1 cellular context compared by ENCODE assay signal in genomic region chr3:191328963-191329653, GRCh38.
TF ChIP-seq lines count a peak whose summit lies in the region.

Gene CCDC50 (plus strand): TSS chr3:191329394. CDS start chr3:191329675, 281 bp downstream.

TF ChIP-seq in HCT116, 20 proteins besides CTCF, POLR2A, EP300 and RAD21 (continued from another document):
- TF ChIP-seq ELF1 (IDR thresholded peaks at IDR 0.05; ENCODE audit: borderline replicate concordance, low read depth), result peak; percentile 79
- peak; percentile 77 for TF ChIP-seq TCF7L2 (IDR thresholded peaks at IDR 0.05; ENCODE audit: borderline replicate concordance, extremely low read depth, insufficient read depth, insufficient read length)
- TF ChIP-seq JUND (IDR thresholded peaks at IDR 0.05), result no peak
- peak; percentile 65; the same call in 1 of the 2 replicates for TF ChIP-seq ZFX (IDR thresholded peaks at IDR 0.05)
- TF ChIP-seq, protein P1, sequence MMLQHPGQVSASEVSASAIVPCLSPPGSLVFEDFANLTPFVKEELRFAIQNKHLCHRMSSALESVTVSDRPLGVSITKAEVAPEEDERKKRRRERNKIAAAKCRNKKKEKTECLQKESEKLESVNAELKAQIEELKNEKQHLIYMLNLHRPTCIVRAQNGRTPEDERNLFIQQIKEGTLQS (IDR thresholded peaks at IDR 0.05), result no peak
- TF ChIP-seq, protein P2, sequence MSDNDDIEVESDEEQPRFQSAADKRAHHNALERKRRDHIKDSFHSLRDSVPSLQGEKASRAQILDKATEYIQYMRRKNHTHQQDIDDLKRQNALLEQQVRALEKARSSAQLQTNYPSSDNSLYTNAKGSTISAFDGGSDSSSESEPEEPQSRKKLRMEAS (IDR thresholded peaks at IDR 0.05), result peak; percentile 55
- no peak for TF ChIP-seq ZNF274 (IDR thresholded peaks at IDR 0.05; ENCODE audit: low read depth, low read length)
- TF ChIP-seq SP1 (IDR thresholded peaks at IDR 0.05; ENCODE audit: low read depth), result peak; percentile 61
- no peak for TF ChIP-seq SRF (IDR thresholded peaks at IDR 0.05; ENCODE audit: low read depth)
- TF ChIP-seq FOSL1 (IDR thresholded peaks at IDR 0.05; ENCODE audit: low read depth), result peak; percentile 39; the same call in 1 of the 2 replicates
- peak; percentile 87 for TF ChIP-seq POLR2AphosphoS5 (IDR thresholded peaks at IDR 0.05; ENCODE audit: low read depth, low read length)
- TF ChIP-seq CBX3 (IDR thresholded peaks at IDR 0.05; ENCODE audit: low read depth), result no peak
- peak; percentile 48 for TF ChIP-seq YY1 (IDR thresholded peaks at IDR 0.05; ENCODE audit: extremely low read depth, insufficient replicate concordance, low read depth, low read length)
- 0 out of 2 replicates have a peak, but pooled peaks have one; percentile 43 for TF ChIP-seq SIN3A (IDR thresholded peaks at IDR 0.05; ENCODE audit: low read depth)
- no peak for TF ChIP-seq EZH2phosphoT487 (IDR thresholded peaks at IDR 0.05; ENCODE audit: borderline replicate concordance)
- TF ChIP-seq EGR1 (IDR thresholded peaks at IDR 0.05; ENCODE audit: low read depth), result peak; percentile 42; the same call in 1 of the 2 replicates
TF ChIP-seq in HCT116: peak in this region for 11.
